ENCODE assay signal across 15 cellular contexts in genomic region chr15:41886741-41887140, GRCh38. TPM values are rescaled to one million over a fixed set of nuclear protein-coding genes. Genes with fewer than 3 reads are reported as not detected.
A peak's percentile ranks its signal among the peaks of the same experiment; 100 is the strongest.
DNase-seq lines count a peak whose midpoint lies in the region; ATAC-seq and TF ChIP-seq lines count a peak whose summit lies in the region.
"Had no signal": no experiment of that assay in that cellular context is flagged by ENCODE, and none has a peak within 500 bp of the region (broad histone marks: within the 10 kb centered on the region; RNA-seq: fewer than 3 reads in every experiment).

No MANE protein-coding gene starts in this region.

- no peak overlapping the region for H3K4me3 Mint-ChIP-seq in activated naive CD8-positive, alpha-beta T cell treated with anti-CD3 and anti-CD28 coated beads, Interleukin-2, amount 10 ng/mL, durations not matched to agents 7 days and 5 days
- H3K4me3 Mint-ChIP-seq in activated naive CD8-positive, alpha-beta T cell treated with anti-CD3 and anti-CD28 coated beads for 36 hours: no peak overlapping the region
- H3K4me3 Mint-ChIP-seq in stimulated activated memory B cell treated with anti-CD40 and anti-IgM and Interleukin-4, amounts not matched to agents 10 μg/mL and 1 μg/mL and 100 μg/mL, for 72 hours: no peak overlapping the region
- H3K4me3 Mint-ChIP-seq in T-cell: no peak overlapping the region
- H3K4me3 Mint-ChIP-seq: B cell; CD8-positive, alpha-beta T cell; H9 had no signal

- H3K4ac ChIP-seq in neuronal stem cell (ENCODE audit: low read length): no peak overlapping the region

- H2BK120ac ChIP-seq in neuronal stem cell (ENCODE audit: low read depth, low read length): no peak overlapping the region

- H3K4me1 ChIP-seq in neuronal stem cell (ENCODE audit: control insufficient read depth in 2 of 2, insufficient read depth in 1 of 2, low read depth in 1 of 2, low read length in 2 of 2) (peaks cover 0 to 12% of the 10 kb centered on the region in 2 donors), HAP-1 (no peaks in the 10 kb centered on the region)

- H3K27ac Mint-ChIP-seq in activated naive CD8-positive, alpha-beta T cell treated with anti-CD3 and anti-CD28 coated beads, Interleukin-2, amount 10 ng/mL, durations not matched to agents 7 days and 5 days: peak overlapping the region; percentile 25
- no peak overlapping the region for H3K27ac Mint-ChIP-seq in activated naive CD8-positive, alpha-beta T cell treated with anti-CD3 and anti-CD28 coated beads for 36 hours
- peak overlapping the region; percentile 40 for H3K27ac Mint-ChIP-seq in stimulated activated memory B cell treated with anti-CD40 and anti-IgM and Interleukin-4, amounts not matched to agents 10 μg/mL and 1 μg/mL and 100 μg/mL, for 72 hours
- no peak overlapping the region for H3K27ac Mint-ChIP-seq in T-cell
- H3K27ac Mint-ChIP-seq: CD8-positive, alpha-beta T cell; H9 had no signal

- no peak overlapping the region for H2BK12ac ChIP-seq in neuronal stem cell (ENCODE audit: low read length)

- H3K27me3 ChIP-seq in WERI-Rb-1 (ENCODE audit: insufficient read depth, low read depth, severe bottlenecking) (no peaks in the 10 kb centered on the region), neuronal stem cell (ENCODE audit: control insufficient read depth in 3 of 3, insufficient read depth in 3 of 3, low read depth in 1 of 3, low read length in 3 of 3) (peaks cover 2 to 19% (median 13%) of the 10 kb centered on the region in 3 experiments), HAP-1 (ENCODE audit: low read depth) (no peaks in the 10 kb centered on the region)

- CTCF ChIA-PET in T-cell (lab: Charles Lee): no interaction called here

- no peak overlapping the region for H2AFZ ChIP-seq in neuronal stem cell (ENCODE audit: low read length)

- H3K23ac ChIP-seq in neuronal stem cell (ENCODE audit: low read depth, low read length, poor library complexity): no peak overlapping the region

- H3K4me1 Mint-ChIP-seq in activated naive CD8-positive, alpha-beta T cell treated with anti-CD3 and anti-CD28 coated beads, Interleukin-2, amount 10 ng/mL, durations not matched to agents 7 days and 5 days: peaks cover 8% of the 10 kb centered on the region
- H3K4me1 Mint-ChIP-seq in activated naive CD8-positive, alpha-beta T cell treated with anti-CD3 and anti-CD28 coated beads for 36 hours: peaks cover 7% of the 10 kb centered on the region
- H3K4me1 Mint-ChIP-seq in stimulated activated memory B cell treated with anti-CD40 and anti-IgM and Interleukin-4, amounts not matched to agents 10 μg/mL and 1 μg/mL and 100 μg/mL, for 72 hours: peaks cover 45% of the 10 kb centered on the region
- H3K4me1 Mint-ChIP-seq in T-cell: peaks cover 15 to 35% (median 18%) of the 10 kb centered on the region in 3 donors

- H3K18ac ChIP-seq in neuronal stem cell (ENCODE audit: low read length): no peak overlapping the region

- peak overlapping the region; percentile 10 for H3K14ac ChIP-seq in neuronal stem cell (ENCODE audit: low read length)

- peak overlapping the region; percentile 61 for H3K27ac ChIP-seq in WERI-Rb-1
- no peak overlapping the region for H3K27ac ChIP-seq in neuronal stem cell (replicated peaks; ENCODE audit: low read length)
- H3K27ac ChIP-seq: BLaER1 treated with 17β-estradiol and CSF1 and Interleukin-3, amounts not matched to agents 10 nM and 100 nM had no signal

- no peaks in the 10 kb centered on the region for H3K36me3 Mint-ChIP-seq in activated naive CD8-positive, alpha-beta T cell treated with anti-CD3 and anti-CD28 coated beads, Interleukin-2, amount 10 ng/mL, durations not matched to agents 7 days and 5 days
- no peaks in the 10 kb centered on the region for H3K36me3 Mint-ChIP-seq in activated naive CD8-positive, alpha-beta T cell treated with anti-CD3 and anti-CD28 coated beads for 36 hours
- no peaks in the 10 kb centered on the region for H3K36me3 Mint-ChIP-seq in stimulated activated memory B cell treated with anti-CD40 and anti-IgM and Interleukin-4, amounts not matched to agents 10 μg/mL and 1 μg/mL and 100 μg/mL, for 72 hours
- H3K36me3 Mint-ChIP-seq in T-cell: no peaks in the 10 kb centered on the region
- H3K36me3 Mint-ChIP-seq: CD8-positive, alpha-beta T cell had no signal

- no peak for ATAC-seq in activated naive CD8-positive, alpha-beta T cell treated with anti-CD3 and anti-CD28 coated beads, Interleukin-2, amount 10 ng/mL, durations not matched to agents 7 days and 5 days (ENCODE audit: low read depth)
- no peak for ATAC-seq in stimulated activated memory B cell treated with anti-CD40 and anti-IgM and Interleukin-4, amounts not matched to agents 10 μg/mL and 1 μg/mL and 100 μg/mL, for 72 hours
- ATAC-seq in T-cell (replicated peaks in 1 of 4) (no peak), HG03460 (IDR thresholded peaks at IDR 0.05; ENCODE audit: unreplicated experiment) (no peak)
- ATAC-seq: CD8-positive, alpha-beta T cell had no signal

- H3K4me3 ChIP-seq in WERI-Rb-1 (ENCODE audit: low read depth, low read length): no peak overlapping the region
- no peak overlapping the region for H3K4me3 ChIP-seq in neuronal stem cell (ENCODE audit: low read length in 2 of 2)
- H3K4me3 ChIP-seq in HAP-1: no peak overlapping the region
- H3K4me3 ChIP-seq: BLaER1 treated with 17β-estradiol and CSF1 and Interleukin-3, amounts not matched to agents 10 nM and 100 nM had no signal

- no CpG with 5 or more reads among the region's 7 CpGs for WGBS in neuronal stem cell (ENCODE audit: extremely low coverage in 2 of 2, insufficient read length in 2 of 2, insufficient replicate concordance in 1 of 2), 2 donors

- no peaks in the 10 kb centered on the region for H3K36me3 ChIP-seq in WERI-Rb-1
- H3K36me3 ChIP-seq in neuronal stem cell (replicated peaks in 1 of 2; ENCODE audit: control insufficient read depth in 2 of 2, insufficient read depth in 2 of 2, low read length in 2 of 2): no peaks in the 10 kb centered on the region
- no peaks in the 10 kb centered on the region for H3K36me3 ChIP-seq in HAP-1 (replicated peaks)
- H3K36me3 ChIP-seq: BLaER1 treated with 17β-estradiol and CSF1 and Interleukin-3, amounts not matched to agents 10 nM and 100 nM had no signal

- no peak for DNase-seq in activated naive CD8-positive, alpha-beta T cell treated with anti-CD3 and anti-CD28 coated beads, Interleukin-2, amount 10 ng/mL, durations not matched to agents 7 days and 5 days
- DNase-seq in activated naive CD8-positive, alpha-beta T cell treated with anti-CD3 and anti-CD28 coated beads for 36 hours: no peak
- peak; percentile 64 for DNase-seq in WERI-Rb-1
- DNase-seq in neuronal stem cell (ENCODE audit: low spot score): no peak
- DNase-seq in T-cell: no peak
- DNase-seq in HAP-1 (ENCODE audit: low spot score in 2 of 2): no peak
- DNase-seq: 8988T; Calu3; CD8-positive, alpha-beta T cell; GOT3; H9 had no signal

- H3K27me3 Mint-ChIP-seq in activated naive CD8-positive, alpha-beta T cell treated with anti-CD3 and anti-CD28 coated beads, Interleukin-2, amount 10 ng/mL, durations not matched to agents 7 days and 5 days: no peaks in the 10 kb centered on the region
- no peaks in the 10 kb centered on the region for H3K27me3 Mint-ChIP-seq in activated naive CD8-positive, alpha-beta T cell treated with anti-CD3 and anti-CD28 coated beads for 36 hours
- no peaks in the 10 kb centered on the region for H3K27me3 Mint-ChIP-seq in stimulated activated memory B cell treated with anti-CD40 and anti-IgM and Interleukin-4, amounts not matched to agents 10 μg/mL and 1 μg/mL and 100 μg/mL, for 72 hours
- H3K27me3 Mint-ChIP-seq in T-cell: peaks cover 0 to 3% of the 10 kb centered on the region in 2 donors

- no peak overlapping the region for H4K8ac ChIP-seq in neuronal stem cell (ENCODE audit: low read depth, low read length)

- peak overlapping the region; percentile 16 for H2AK5ac ChIP-seq in neuronal stem cell (ENCODE audit: low read depth, low read length)

- TF ChIP-seq CTCF in WERI-Rb-1 (IDR thresholded peaks at IDR 0.05; ENCODE audit: low read depth, low read length): no peak

- in situ Hi-C loops in HAP-1 (cut with MboI; ENCODE audit: low sequenced_read_pairs): no loop called here

- peak overlapping the region; percentile 9 for H3K9ac ChIP-seq in neuronal stem cell (ENCODE audit: low read depth, low read length, poor library complexity)
- H3K9ac ChIP-seq: BLaER1 treated with 17β-estradiol and CSF1 and Interleukin-3, amounts not matched to agents 10 nM and 100 nM had no signal

- H4K91ac ChIP-seq in neuronal stem cell (ENCODE audit: low read depth, low read length, poor library complexity): no peak overlapping the region

- no peaks in the 10 kb centered on the region for H3K9me3 Mint-ChIP-seq in activated naive CD8-positive, alpha-beta T cell treated with anti-CD3 and anti-CD28 coated beads, Interleukin-2, amount 10 ng/mL, durations not matched to agents 7 days and 5 days
- H3K9me3 Mint-ChIP-seq in activated naive CD8-positive, alpha-beta T cell treated with anti-CD3 and anti-CD28 coated beads for 36 hours: no peaks in the 10 kb centered on the region
- H3K9me3 Mint-ChIP-seq in stimulated activated memory B cell treated with anti-CD40 and anti-IgM and Interleukin-4, amounts not matched to agents 10 μg/mL and 1 μg/mL and 100 μg/mL, for 72 hours: no peaks in the 10 kb centered on the region
- no peaks in the 10 kb centered on the region for H3K9me3 Mint-ChIP-seq in T-cell
- H3K9me3 Mint-ChIP-seq: CD8-positive, alpha-beta T cell; H9 had no signal

- H3K79me1 ChIP-seq in neuronal stem cell (ENCODE audit: low read depth, low read length): no peaks in the 10 kb centered on the region

- H2BK5ac ChIP-seq in neuronal stem cell (ENCODE audit: low read length): no peak overlapping the region

- no peak overlapping the region for H3K4me2 ChIP-seq in neuronal stem cell (ENCODE audit: insufficient read depth, low read length, poor library complexity, severe bottlenecking)
- H3K4me2 ChIP-seq: BLaER1 treated with 17β-estradiol and CSF1 and Interleukin-3, amounts not matched to agents 10 nM and 100 nM had no signal

- H3K9me3 ChIP-seq in WERI-Rb-1 (ENCODE audit: severe bottlenecking): no peaks in the 10 kb centered on the region
- H3K9me3 ChIP-seq in neuronal stem cell (replicated peaks in 1 of 2; ENCODE audit: control insufficient read depth in 2 of 2, insufficient read depth in 1 of 2, low read depth in 1 of 2, low read length in 2 of 2): peaks cover 0 to 2% of the 10 kb centered on the region in 2 donors
- H3K9me3 ChIP-seq in HAP-1: no peaks in the 10 kb centered on the region
- H3K9me3 ChIP-seq: BLaER1 treated with 17β-estradiol and CSF1 and Interleukin-3, amounts not matched to agents 10 nM and 100 nM had no signal

- H2BK15ac ChIP-seq in neuronal stem cell (ENCODE audit: low read length): peak overlapping the region; percentile 25

- POLR2A ChIA-PET in activated naive CD8-positive, alpha-beta T cell treated with anti-CD3 and anti-CD28 coated beads, Interleukin-2, amount 10 ng/mL, durations not matched to agents 7 days and 5 days (lab: Charles Lee): no interaction called here
- POLR2A ChIA-PET in T-cell (lab: Charles Lee): no interaction called here

RNA-seq across cellular contexts. Expression of gene SPTBN5, which starts 7.1 kb away (rescaled TPM):
- total RNA-seq in activated naive CD8-positive, alpha-beta T cell treated with anti-CD3 and anti-CD28 coated beads, Interleukin-2, amount 10 ng/mL, durations not matched to agents 7 days and 5 days: 1 to 10 TPM; 1.1 to 1.6 TPM
- total RNA-seq in activated naive CD8-positive, alpha-beta T cell treated with anti-CD3 and anti-CD28 coated beads for 36 hours: under 1 TPM; 0.19 to 0.30 TPM
- polyA plus RNA-seq in neuronal stem cell (2013, experiment 1 of 2): 0.08 TPM
- 0.14 TPM for polyA plus RNA-seq in neuronal stem cell (2013, experiment 2 of 2)
- 1 to 10 TPM; 1.0 to 4.0 (median 2.2) TPM for total RNA-seq in T-cell

RNA-seq across cellular contexts. Expression of gene PLA2G4B, which starts 48.1 kb away (rescaled TPM):
- total RNA-seq in activated naive CD8-positive, alpha-beta T cell treated with anti-CD3 and anti-CD28 coated beads, Interleukin-2, amount 10 ng/mL, durations not matched to agents 7 days and 5 days: 10 to 100 TPM; 21.5 to 26.0 TPM
- 1 to 10 TPM; 2.1 to 2.2 TPM for total RNA-seq in activated naive CD8-positive, alpha-beta T cell treated with anti-CD3 and anti-CD28 coated beads for 36 hours
- polyA plus RNA-seq in neuronal stem cell (2013, experiment 1 of 2): 16.5 TPM
- polyA plus RNA-seq in neuronal stem cell (2013, experiment 2 of 2): 15.9 TPM
- 10 to 100 TPM; 32.0 to 55.8 (median 44.9) TPM for total RNA-seq in T-cell

RNA-seq across cellular contexts. Expression of gene JMJD7, which starts 58.8 kb away (rescaled TPM):
- 10 to 100 TPM; 33.8 to 54.3 TPM for total RNA-seq in activated naive CD8-positive, alpha-beta T cell treated with anti-CD3 and anti-CD28 coated beads, Interleukin-2, amount 10 ng/mL, durations not matched to agents 7 days and 5 days
- 10 to 100 TPM in 1 of 2 experiments, 1 to 10 TPM in 1; 9.4 to 10.9 TPM for total RNA-seq in activated naive CD8-positive, alpha-beta T cell treated with anti-CD3 and anti-CD28 coated beads for 36 hours
- polyA plus RNA-seq in neuronal stem cell (2013, experiment 1 of 2): 14.4 TPM
- polyA plus RNA-seq in neuronal stem cell (2013, experiment 2 of 2): 14.3 TPM
- total RNA-seq in T-cell: 10 to 100 TPM; 35.8 to 72.7 (median 45.3) TPM

Comparison
In these comparisons a context has a peak if more than half of its experiments do, and no peak if none do; other contexts are left out.
1. H3K27ac Mint-ChIP-seq: peak in activated naive CD8-positive, alpha-beta T cell treated with anti-CD3 and anti-CD28 coated beads, Interleukin-2, amount 10 ng/mL, durations not matched to agents 7 days and 5 days (single experiment) and stimulated activated memory B cell treated with anti-CD40 and anti-IgM and Interleukin-4, amounts not matched to agents 10 μg/mL and 1 μg/mL and 100 μg/mL, for 72 hours (single experiment); none in activated naive CD8-positive, alpha-beta T cell treated with anti-CD3 and anti-CD28 coated beads for 36 hours (single experiment) and T-cell (0 of 2).
2. RNA of gene PLA2G4B, which starts 48.1 kb away (total RNA-seq): 32.0 to 55.8 TPM in T-cell and 21.5 to 26.0 TPM in activated naive CD8-positive, alpha-beta T cell treated with anti-CD3 and anti-CD28 coated beads, Interleukin-2, amount 10 ng/mL, durations not matched to agents 7 days and 5 days; 2.1 to 2.2 TPM in activated naive CD8-positive, alpha-beta T cell treated with anti-CD3 and anti-CD28 coated beads for 36 hours; every median in the first group is over 4 times any median in the second.